7 cellular contexts compared by ENCODE assay signal in genomic region chr6:135451617-135452190, GRCh38. TPM values are rescaled to one million over a fixed set of nuclear protein-coding genes. Genes with fewer than 3 reads are reported as not detected.
A peak's percentile ranks its signal among the peaks of the same experiment; 100 is the strongest.
DNase-seq lines count a peak whose midpoint lies in the region; ATAC-seq and TF ChIP-seq lines count a peak whose summit lies in the region.

No MANE protein-coding gene starts in this region.

- H3K4me3 Mint-ChIP-seq in WTC11: no peak overlapping the region
- no peak overlapping the region for H3K4me3 Mint-ChIP-seq in type B pancreatic cell

- ATAC-seq in WTC11 (no peak; the same call in 1 of the 2 replicates), GM21576 (IDR thresholded peaks at IDR 0.05; ENCODE audit: unreplicated experiment) (no peak), HG03045 (IDR thresholded peaks at IDR 0.05; ENCODE audit: unreplicated experiment) (no peak)

- H3K27ac Mint-ChIP-seq in WTC11 (no peak overlapping the region), type B pancreatic cell (no peak overlapping the region)

- POLR2A ChIA-PET in WTC11 (lab: Charles Lee): no interaction called here

- no peak for TF ChIP-seq POLR2A in NB4 (IDR thresholded peaks at IDR 0.05; ENCODE audit: extremely low read depth, insufficient read length)

- DNase-seq in GM12864 (ENCODE audit: low read depth): no peak
- DNase-seq in NB4 (ENCODE audit: low read depth): peak; percentile 59
- DNase-seq in WTC11 (ENCODE audit: low spot score): no peak
- peak; percentile 15 for DNase-seq in iPS-NIHi11 (ENCODE audit: low spot score)
- DNase-seq in type B pancreatic cell (ENCODE audit: extremely low spot score, unreplicated experiment): no peak

- TF ChIP-seq CTCF in GM12864 (IDR thresholded peaks at IDR 0.05; ENCODE audit: low read depth, low read length, missing control alignments): peak; percentile 51
- peak; percentile 33 for TF ChIP-seq CTCF in NB4 (IDR thresholded peaks at IDR 0.05; ENCODE audit: low read depth, low read length)
- TF ChIP-seq CTCF in WTC11 (IDR thresholded peaks at IDR 0.05): peak; percentile 59; the same call in 1 of the 2 replicates
- TF ChIP-seq CTCF in type B pancreatic cell (conservative IDR thresholded peaks at IDR 0.05): peak; percentile 85

- CTCF ChIA-PET in WTC11 (lab: Charles Lee): no interaction called here

- H3K4me1 Mint-ChIP-seq in WTC11: no peaks in the 10 kb centered on the region
- no peaks in the 10 kb centered on the region for H3K4me1 Mint-ChIP-seq in type B pancreatic cell (ENCODE audit: unreplicated experiment)

- H3K27me3 Mint-ChIP-seq in WTC11 (ENCODE audit: low read depth) (no peaks in the 10 kb centered on the region), type B pancreatic cell (no peaks in the 10 kb centered on the region)

- no peak overlapping the region for H3K4me3 ChIP-seq in GM12864 (ENCODE audit: low read depth, low read length)
- H3K4me3 ChIP-seq in NB4 (ENCODE audit: low read depth, low read length): no peak overlapping the region

- H3K9me3 Mint-ChIP-seq in WTC11 (no peaks in the 10 kb centered on the region), type B pancreatic cell (no peaks in the 10 kb centered on the region)

- no peaks in the 10 kb centered on the region for H3K36me3 Mint-ChIP-seq in WTC11
- H3K36me3 Mint-ChIP-seq in type B pancreatic cell: no peaks in the 10 kb centered on the region

TF ChIP-seq in WTC11, 78 proteins besides CTCF, POLR2A, EP300 and RAD21:
- TF ChIP-seq ZNF219 (CRISPR knock-in tag; IDR thresholded peaks at IDR 0.05; ENCODE audit: borderline replicate concordance): no peak
- TF ChIP-seq FOXK1 (CRISPR knock-in tag; IDR thresholded peaks at IDR 0.05): no peak
- TF ChIP-seq TCF7 (CRISPR knock-in tag; IDR thresholded peaks at IDR 0.05; ENCODE audit: low read depth): no peak
- TF ChIP-seq ZBTB43 (CRISPR knock-in tag; IDR thresholded peaks at IDR 0.05): no peak
- TF ChIP-seq SOX15 (CRISPR knock-in tag; IDR thresholded peaks at IDR 0.05): no peak
- TF ChIP-seq TP53 (CRISPR knock-in tag; IDR thresholded peaks at IDR 0.05): no peak
- no peak for TF ChIP-seq TEAD4 (CRISPR knock-in tag; IDR thresholded peaks at IDR 0.05)
- TF ChIP-seq MYBL2 (CRISPR knock-in tag; IDR thresholded peaks at IDR 0.05): no peak
- TF ChIP-seq USF2 (CRISPR knock-in tag; IDR thresholded peaks at IDR 0.05): no peak
- TF ChIP-seq ZNF232 (CRISPR knock-in tag; IDR thresholded peaks at IDR 0.05): no peak
- TF ChIP-seq ATF1 (CRISPR knock-in tag; IDR thresholded peaks at IDR 0.05): no peak
- TF ChIP-seq OVOL2 (CRISPR knock-in tag; IDR thresholded peaks at IDR 0.05; ENCODE audit: borderline replicate concordance): no peak
- TF ChIP-seq NR1H2 (CRISPR knock-in tag; IDR thresholded peaks at IDR 0.05): no peak
- no peak for TF ChIP-seq ETV6 (CRISPR knock-in tag; IDR thresholded peaks at IDR 0.05)
- no peak for TF ChIP-seq ERG (CRISPR knock-in tag; IDR thresholded peaks at IDR 0.05)
- TF ChIP-seq ATF3 (CRISPR knock-in tag; conservative IDR thresholded peaks at IDR 0.05): no peak
- no peak for TF ChIP-seq ATF2 (CRISPR knock-in tag; IDR thresholded peaks at IDR 0.05; ENCODE audit: borderline replicate concordance, low read depth)
- no peak for TF ChIP-seq TEAD1 (CRISPR knock-in tag; IDR thresholded peaks at IDR 0.05)
- no peak for TF ChIP-seq CREB1 (CRISPR knock-in tag; IDR thresholded peaks at IDR 0.05)

RNA-seq across cellular contexts. Expression of gene AHI1, which starts 45.8 kb away (rescaled TPM):
- total RNA-seq in WTC11 (2021): 18.1 to 18.8 TPM (median 18.4 TPM) in 3 replicates
- 20.2 and 23.2 TPM in 2 replicates for total RNA-seq in type B pancreatic cell (ENCODE audit: low replicate concordance)

Comparison
In these comparisons a context has a peak if more than half of its experiments do, and no peak if none do; other contexts are left out.
1. DNase-seq: peak in NB4 (single experiment) and iPS-NIHi11 (single experiment); none in GM12864 (single experiment), WTC11 (single experiment) and type B pancreatic cell (single experiment).
2. CTCF ChIP-seq: peak in every context shown above with its lines; median percentile 85 in type B pancreatic cell; 59 in WTC11; 51 in GM12864; 33 in NB4.